8 cellular contexts compared by ENCODE assay signal in the genomic region with DNA sequence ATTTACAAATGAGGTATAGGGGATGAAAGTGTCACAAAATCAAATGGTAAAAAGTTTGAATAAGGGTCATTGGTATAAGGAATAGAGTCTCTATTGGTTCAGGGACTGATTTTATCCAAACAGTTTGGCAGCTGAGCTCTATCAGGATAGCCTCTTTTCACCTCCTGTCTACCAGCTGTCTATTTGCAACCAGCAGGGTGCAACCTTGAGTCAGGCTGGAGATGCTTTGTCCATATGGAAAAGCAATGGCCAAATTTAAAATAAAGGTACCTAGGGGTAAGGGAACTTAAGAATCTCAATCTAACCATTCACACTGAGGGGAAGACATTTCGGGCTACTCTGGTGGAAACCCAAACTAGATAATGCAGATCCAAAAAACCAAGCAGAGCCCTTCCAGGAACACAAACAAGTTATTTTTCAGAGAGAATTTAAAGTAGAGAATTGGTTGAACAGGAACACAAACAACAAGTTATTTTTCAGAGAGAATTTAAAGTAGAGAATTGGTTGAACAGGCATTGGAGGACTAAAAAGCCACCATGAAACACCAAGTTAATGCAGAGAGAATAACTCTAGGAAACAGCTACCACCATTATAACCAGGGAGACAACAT. TPM values are rescaled to one million over a fixed set of nuclear protein-coding genes. Genes with fewer than 3 reads are reported as not detected.
DNase-seq lines count a peak whose midpoint lies in the region; ATAC-seq and TF ChIP-seq lines count a peak whose summit lies in the region.

No MANE protein-coding gene starts in this region.

- H3K36me3 Mint-ChIP-seq in activated CD4-positive, alpha-beta memory T cell treated with anti-CD3 and anti-CD28 coated beads, Interleukin-2, amount 10 ng/mL, durations not matched to agents 7 days and 5 days (ENCODE audit: low read depth): no peaks in the 10 kb centered on the region

- H3K4me1 ChIP-seq in sigmoid colon: no peaks in the 10 kb centered on the region

- no peak for TF ChIP-seq POLR2A in sigmoid colon (IDR thresholded peaks at IDR 0.05)

- no peak overlapping the region for H3K27ac ChIP-seq in sigmoid colon

- intact Hi-C loops in sigmoid colon (cut with DNase I): no loop called here

- no peaks in the 10 kb centered on the region for H3K27me3 ChIP-seq in sigmoid colon

- no peaks in the 10 kb centered on the region for H3K4me1 Mint-ChIP-seq in activated CD4-positive, alpha-beta memory T cell treated with anti-CD3 and anti-CD28 coated beads, Interleukin-2, amount 10 ng/mL, durations not matched to agents 7 days and 5 days

- no peaks in the 10 kb centered on the region for H3K27me3 Mint-ChIP-seq in activated CD4-positive, alpha-beta memory T cell treated with anti-CD3 and anti-CD28 coated beads, Interleukin-2, amount 10 ng/mL, durations not matched to agents 7 days and 5 days

- TF ChIP-seq EP300 in sigmoid colon (IDR thresholded peaks at IDR 0.05): no peak

- H3K9me3 Mint-ChIP-seq in activated CD4-positive, alpha-beta memory T cell treated with anti-CD3 and anti-CD28 coated beads, Interleukin-2, amount 10 ng/mL, durations not matched to agents 7 days and 5 days: no peaks in the 10 kb centered on the region

- no peaks in the 10 kb centered on the region for H3K36me3 ChIP-seq in sigmoid colon

- H3K9me3 ChIP-seq in sigmoid colon: no peaks in the 10 kb centered on the region

- H3K4me3 Mint-ChIP-seq in activated CD4-positive, alpha-beta memory T cell treated with anti-CD3 and anti-CD28 coated beads, Interleukin-2, amount 10 ng/mL, durations not matched to agents 7 days and 5 days: no peak overlapping the region

- 69 to 80% methylated on average over 1 of the region's 1 CpG for WGBS in sigmoid colon, 2 donors

- H3K4me3 ChIP-seq in fibroblast of mammary gland (ENCODE audit: control insufficient read depth, low read depth, low read length) (no peak overlapping the region), sigmoid colon (no peak overlapping the region)

- CTCF ChIA-PET in activated CD4-positive, alpha-beta memory T cell treated with anti-CD3 and anti-CD28 coated beads, Interleukin-2, amount 10 ng/mL, durations not matched to agents 7 days and 5 days (lab: Charles Lee): no interaction called here

- DNase-seq in stimulated activated CD4-positive, alpha-beta T cell treated with anti-CD3 and anti-CD28 coated beads, Interleukin-15, amount 100 ng/mL, for 24 hours: peak; percentile 9
- DNase-seq in stimulated activated CD4-positive, alpha-beta T cell treated with anti-CD3 and anti-CD28 coated beads, Interleukin-4, amount 100 ng/mL, for 24 hours: no peak
- DNase-seq in NCI-H774 (lab: John Stamatoyannopoulos, UW): peak; percentile 62
- DNase-seq in fibroblast of mammary gland (ENCODE audit: low read depth): peak; percentile 1
- DNase-seq in NOMO-1 treated with dmso at 0.1 percent for 144 hours (lab: John Stamatoyannopoulos, UW; ENCODE audit: unreplicated experiment): no peak
- DNase-seq in sigmoid colon: no peak
- DNase-seq in activated CD4-positive, alpha-beta memory T cell treated with anti-CD3 and anti-CD28 coated beads, Interleukin-2, amount 10 ng/mL, durations not matched to agents 7 days and 5 days: no peak

- peak; percentile 30 for TF ChIP-seq CTCF in fibroblast of mammary gland (conservative IDR thresholded peaks at IDR 0.05; ENCODE audit: control insufficient read depth, insufficient read depth, low read depth, low read length)
- no peak for TF ChIP-seq CTCF in sigmoid colon (IDR thresholded peaks at IDR 0.05)

- POLR2A ChIA-PET in activated CD4-positive, alpha-beta memory T cell treated with anti-CD3 and anti-CD28 coated beads, Interleukin-2, amount 10 ng/mL, durations not matched to agents 7 days and 5 days (lab: Charles Lee): no interaction called here

- no peak for ATAC-seq in esophagus mucosa

- H3K27ac Mint-ChIP-seq in activated CD4-positive, alpha-beta memory T cell treated with anti-CD3 and anti-CD28 coated beads, Interleukin-2, amount 10 ng/mL, durations not matched to agents 7 days and 5 days: no peak overlapping the region

RNA-seq across cellular contexts. Expression of gene CA10, which starts 12.6 kb away (rescaled TPM):
- not detected for total RNA-seq in esophagus mucosa
- 1 to 10 TPM in 1 of 4 donors, under 1 TPM in 3; 0.28 to 2.9 (median 0.65) TPM for total RNA-seq in sigmoid colon
- under 1 TPM in 1 of 3 donors, not detected in 2; 0.44 TPM for polyA plus RNA-seq in sigmoid colon
- total RNA-seq in activated CD4-positive, alpha-beta memory T cell treated with anti-CD3 and anti-CD28 coated beads, Interleukin-2, amount 10 ng/mL, durations not matched to agents 7 days and 5 days: not detected

Comparison
In these comparisons a context has a peak if more than half of its experiments do, and no peak if none do; other contexts are left out.
1. DNase-seq: peak in stimulated activated CD4-positive, alpha-beta T cell treated with anti-CD3 and anti-CD28 coated beads, Interleukin-15, amount 100 ng/mL, for 24 hours (single experiment), NCI-H774 (single experiment) and fibroblast of mammary gland (single experiment); none in stimulated activated CD4-positive, alpha-beta T cell treated with anti-CD3 and anti-CD28 coated beads, Interleukin-4, amount 100 ng/mL, for 24 hours (single experiment), NOMO-1 treated with dmso at 0.1 percent for 144 hours (single experiment), sigmoid colon (single experiment) and activated CD4-positive, alpha-beta memory T cell treated with anti-CD3 and anti-CD28 coated beads, Interleukin-2, amount 10 ng/mL, durations not matched to agents 7 days and 5 days (single experiment).